ENCODE assay signal across 1 cellular context in the genomic region with DNA sequence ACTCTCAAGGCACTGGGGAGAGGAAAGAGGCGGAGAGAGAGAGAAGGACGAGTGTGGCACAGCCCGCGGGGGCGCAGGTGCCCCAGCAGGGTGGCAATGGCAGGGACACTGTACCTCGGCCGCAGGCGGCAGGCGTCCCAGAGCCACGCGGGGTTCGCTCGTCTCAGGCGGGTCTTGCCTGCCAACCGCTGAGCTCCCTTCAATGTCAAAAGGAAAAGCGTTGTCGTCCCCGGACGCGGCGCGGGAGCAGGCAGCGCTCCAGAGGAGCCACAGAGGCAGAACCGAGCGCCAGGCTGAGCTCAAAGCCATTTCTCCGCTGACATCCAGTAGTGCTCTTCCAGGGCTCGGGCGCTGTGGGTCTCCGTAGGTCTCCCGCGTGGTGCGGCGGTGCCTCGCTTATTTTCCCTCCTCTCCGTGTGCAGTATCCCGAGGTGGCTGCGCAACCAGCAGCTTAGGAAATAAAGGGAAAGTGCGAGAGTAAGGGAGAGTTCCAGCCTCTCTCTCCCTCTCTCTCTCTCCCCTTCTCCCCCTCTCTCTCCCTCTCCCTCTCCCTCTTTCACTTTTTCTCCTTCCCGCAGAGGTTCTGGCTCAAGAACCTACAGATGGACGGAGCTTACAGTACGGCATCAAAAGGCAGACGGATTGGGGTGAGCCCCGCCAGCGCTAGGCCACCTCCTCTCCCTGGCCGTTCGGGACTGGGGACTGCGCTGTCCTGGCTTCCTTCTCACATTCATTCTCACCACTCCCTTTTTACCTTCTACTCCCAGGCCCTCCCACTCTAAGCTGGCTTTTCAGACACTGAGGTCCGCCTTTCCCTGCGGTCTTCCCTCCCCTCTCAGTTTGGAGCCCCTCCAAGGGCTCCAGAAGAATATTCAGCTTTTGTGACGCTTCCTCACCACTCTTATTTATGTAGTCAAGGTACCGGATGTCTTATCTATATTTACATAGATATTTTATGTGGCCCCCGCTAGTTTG.
TF ChIP-seq lines count a peak whose summit lies in the region.

Gene LAMA4 (minus strand): TSS at position 726 of the 975 bp plus-strand sequence. CDS start 417 bp downstream, at position 309.

TF ChIP-seq in HEK293, 187 proteins besides CTCF, POLR2A, EP300 and RAD21 (continued from another document and continues in another):
- TF ChIP-seq ZNF426 (tag by site-specific recombination; IDR thresholded peaks at IDR 0.05) = no peak
- TF ChIP-seq ZNF211 (tag by site-specific recombination; IDR thresholded peaks at IDR 0.05; ENCODE audit: low read depth) = no peak
- peak; percentile 74 for TF ChIP-seq KLF7 (tag by site-specific recombination; IDR thresholded peaks at IDR 0.05; ENCODE audit: borderline replicate concordance)
- no peak for TF ChIP-seq ZNF660 (tag by site-specific recombination; IDR thresholded peaks at IDR 0.05)
- TF ChIP-seq ZNF248 (tag by site-specific recombination; IDR thresholded peaks at IDR 0.05) = no peak
- no peak for TF ChIP-seq ZNF571 (tag by site-specific recombination; IDR thresholded peaks at IDR 0.05)
- TF ChIP-seq ZNF707 (tag by site-specific recombination; IDR thresholded peaks at IDR 0.05) = no peak
- no peak for TF ChIP-seq ZNF146 (tag by site-specific recombination; IDR thresholded peaks at IDR 0.05)
- TF ChIP-seq ZNF138 (tag by site-specific recombination; IDR thresholded peaks at IDR 0.05; ENCODE audit: borderline replicate concordance) = no peak
- no peak for TF ChIP-seq ZSCAN16 (tag by site-specific recombination; IDR thresholded peaks at IDR 0.05)
- TF ChIP-seq YY2 (tag by site-specific recombination; IDR thresholded peaks at IDR 0.05) = peak; percentile 24; the same call in 1 of the 2 replicates
- TF ChIP-seq ZNF664 (tag by site-specific recombination; IDR thresholded peaks at IDR 0.05) = no peak
- TF ChIP-seq ZNF561 (tag by site-specific recombination; IDR thresholded peaks at IDR 0.05; ENCODE audit: borderline replicate concordance) = 0 out of 2 replicates have a peak, but pooled peaks have one; percentile 23
- no peak for TF ChIP-seq ZNF701 (tag by site-specific recombination; IDR thresholded peaks at IDR 0.05)
- no peak for TF ChIP-seq ZNF514 (tag by site-specific recombination; IDR thresholded peaks at IDR 0.05)
- TF ChIP-seq, protein P1, sequence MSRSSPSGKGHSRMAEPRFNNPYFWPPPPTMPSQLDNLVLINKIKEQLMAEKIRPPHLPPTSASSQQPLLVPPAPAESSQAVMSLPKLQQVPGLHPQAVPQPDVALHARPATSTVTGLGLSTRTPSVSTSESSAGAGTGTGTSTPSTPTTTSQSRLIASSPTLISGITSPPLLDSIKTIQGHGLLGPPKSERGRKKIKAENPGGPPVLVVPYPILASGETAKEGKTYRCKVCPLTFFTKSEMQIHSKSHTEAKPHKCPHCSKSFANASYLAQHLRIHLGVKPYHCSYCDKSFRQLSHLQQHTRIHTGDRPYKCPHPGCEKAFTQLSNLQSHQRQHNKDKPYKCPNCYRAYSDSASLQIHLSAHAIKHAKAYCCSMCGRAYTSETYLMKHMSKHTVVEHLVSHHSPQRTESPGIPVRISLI (tag by site-specific recombination; IDR thresholded peaks at IDR 0.05) = no peak
- TF ChIP-seq ZNF624 (tag by site-specific recombination; IDR thresholded peaks at IDR 0.05) = peak; percentile 12; the same call in 1 of the 2 replicates
- peak; percentile 41 for TF ChIP-seq ZBTB8A (tag by site-specific recombination; IDR thresholded peaks at IDR 0.05)
- no peak for TF ChIP-seq ZNF747 (tag by site-specific recombination; IDR thresholded peaks at IDR 0.05)
- TF ChIP-seq ZEB2 (tag by site-specific recombination; IDR thresholded peaks at IDR 0.05) = peak; percentile 66; the same call in 1 of the 2 replicates
- TF ChIP-seq ZNF221 (tag by site-specific recombination; IDR thresholded peaks at IDR 0.05; ENCODE audit: borderline replicate concordance) = no peak
- no peak for TF ChIP-seq ZNF658 (tag by site-specific recombination; IDR thresholded peaks at IDR 0.05)
- TF ChIP-seq, protein P2, sequence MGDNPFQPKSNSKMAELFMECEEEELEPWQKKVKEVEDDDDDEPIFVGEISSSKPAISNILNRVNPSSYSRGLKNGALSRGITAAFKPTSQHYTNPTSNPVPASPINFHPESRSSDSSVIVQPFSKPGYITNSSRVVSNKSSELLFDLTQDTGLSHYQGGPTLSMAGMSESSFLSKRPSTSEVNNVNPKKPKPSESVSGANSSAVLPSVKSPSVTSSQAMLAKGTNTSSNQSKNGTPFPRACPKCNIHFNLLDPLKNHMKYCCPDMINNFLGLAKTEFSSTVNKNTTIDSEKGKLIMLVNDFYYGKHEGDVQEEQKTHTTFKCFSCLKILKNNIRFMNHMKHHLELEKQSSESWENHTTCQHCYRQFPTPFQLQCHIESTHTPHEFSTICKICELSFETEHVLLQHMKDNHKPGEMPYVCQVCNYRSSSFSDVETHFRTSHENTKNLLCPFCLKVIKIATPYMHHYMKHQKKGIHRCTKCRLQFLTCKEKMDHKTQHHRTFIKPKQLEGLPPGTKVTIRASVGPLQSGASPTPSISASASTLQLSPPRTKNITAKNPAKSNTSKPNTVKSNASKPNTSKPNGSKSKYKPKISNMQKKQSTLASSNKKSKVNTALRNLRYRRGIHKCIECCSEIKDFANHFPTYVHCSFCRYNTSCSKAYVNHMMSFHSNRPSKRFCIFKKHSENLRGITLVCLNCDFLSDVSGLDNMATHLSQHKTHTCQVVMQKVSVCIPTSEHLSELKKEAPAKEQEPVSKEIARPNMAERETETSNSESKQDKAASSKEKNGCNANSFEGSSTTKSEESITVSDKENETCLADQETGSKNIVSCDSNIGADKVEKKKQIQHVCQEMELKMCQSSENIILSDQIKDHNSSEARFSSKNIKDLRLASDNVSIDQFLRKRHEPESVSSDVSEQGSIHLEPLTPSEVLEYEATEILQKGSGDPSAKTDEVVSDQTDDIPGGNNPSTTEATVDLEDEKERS (tag by site-specific recombination; IDR thresholded peaks at IDR 0.05) = no peak
- TF ChIP-seq ZNF585B (tag by site-specific recombination; IDR thresholded peaks at IDR 0.05) = no peak
- TF ChIP-seq KLF1 (tag by site-specific recombination; IDR thresholded peaks at IDR 0.05) = no peak; the same call in 1 of the 2 replicates
- TF ChIP-seq, protein P3, sequence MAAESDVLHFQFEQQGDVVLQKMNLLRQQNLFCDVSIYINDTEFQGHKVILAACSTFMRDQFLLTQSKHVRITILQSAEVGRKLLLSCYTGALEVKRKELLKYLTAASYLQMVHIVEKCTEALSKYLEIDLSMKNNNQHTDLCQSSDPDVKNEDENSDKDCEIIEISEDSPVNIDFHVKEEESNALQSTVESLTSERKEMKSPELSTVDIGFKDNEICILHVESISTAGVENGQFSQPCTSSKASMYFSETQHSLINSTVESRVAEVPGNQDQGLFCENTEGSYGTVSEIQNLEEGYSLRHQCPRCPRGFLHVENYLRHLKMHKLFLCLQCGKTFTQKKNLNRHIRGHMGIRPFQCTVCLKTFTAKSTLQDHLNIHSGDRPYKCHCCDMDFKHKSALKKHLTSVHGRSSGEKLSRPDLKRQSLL (tag by site-specific recombination; IDR thresholded peaks at IDR 0.05) = peak; percentile 42; the same call in 1 of the 2 replicates
- TF ChIP-seq KLF16 (tag by site-specific recombination; IDR thresholded peaks at IDR 0.05) = peak; percentile 75
- TF ChIP-seq ZNF654 (tag by site-specific recombination; IDR thresholded peaks at IDR 0.05; ENCODE audit: low read depth) = no peak
- no peak for TF ChIP-seq ZNF473 (tag by site-specific recombination; IDR thresholded peaks at IDR 0.05)
- TF ChIP-seq ZNF510 (tag by site-specific recombination; IDR thresholded peaks at IDR 0.05; ENCODE audit: insufficient replicate concordance) = no peak
- TF ChIP-seq ZNF10 (tag by site-specific recombination; IDR thresholded peaks at IDR 0.05) = 0 out of 2 replicates have a peak, but pooled peaks have one; percentile 17
- no peak for TF ChIP-seq ZNF404 (tag by site-specific recombination; IDR thresholded peaks at IDR 0.05)
- TF ChIP-seq, protein P4, sequence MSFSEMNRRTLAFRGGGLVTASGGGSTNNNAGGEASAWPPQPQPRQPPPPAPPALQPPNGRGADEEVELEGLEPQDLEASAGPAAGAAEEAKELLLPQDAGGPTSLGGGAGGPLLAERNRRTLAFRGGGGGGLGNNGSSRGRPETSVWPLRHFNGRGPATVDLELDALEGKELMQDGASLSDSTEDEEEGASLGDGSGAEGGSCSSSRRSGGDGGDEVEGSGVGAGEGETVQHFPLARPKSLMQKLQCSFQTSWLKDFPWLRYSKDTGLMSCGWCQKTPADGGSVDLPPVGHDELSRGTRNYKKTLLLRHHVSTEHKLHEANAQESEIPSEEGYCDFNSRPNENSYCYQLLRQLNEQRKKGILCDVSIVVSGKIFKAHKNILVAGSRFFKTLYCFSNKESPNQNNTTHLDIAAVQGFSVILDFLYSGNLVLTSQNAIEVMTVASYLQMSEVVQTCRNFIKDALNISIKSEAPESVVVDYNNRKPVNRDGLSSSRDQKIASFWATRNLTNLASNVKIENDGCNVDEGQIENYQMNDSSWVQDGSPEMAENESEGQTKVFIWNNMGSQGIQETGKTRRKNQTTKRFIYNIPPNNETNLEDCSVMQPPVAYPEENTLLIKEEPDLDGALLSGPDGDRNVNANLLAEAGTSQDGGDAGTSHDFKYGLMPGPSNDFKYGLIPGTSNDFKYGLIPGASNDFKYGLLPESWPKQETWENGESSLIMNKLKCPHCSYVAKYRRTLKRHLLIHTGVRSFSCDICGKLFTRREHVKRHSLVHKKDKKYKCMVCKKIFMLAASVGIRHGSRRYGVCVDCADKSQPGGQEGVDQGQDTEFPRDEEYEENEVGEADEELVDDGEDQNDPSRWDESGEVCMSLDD (tag by site-specific recombination; IDR thresholded peaks at IDR 0.05) = no peak; the same call in 1 of the 2 replicates
- TF ChIP-seq BCL11B (tag by site-specific recombination; IDR thresholded peaks at IDR 0.05; ENCODE audit: low read depth) = no peak
- TF ChIP-seq, protein P5, sequence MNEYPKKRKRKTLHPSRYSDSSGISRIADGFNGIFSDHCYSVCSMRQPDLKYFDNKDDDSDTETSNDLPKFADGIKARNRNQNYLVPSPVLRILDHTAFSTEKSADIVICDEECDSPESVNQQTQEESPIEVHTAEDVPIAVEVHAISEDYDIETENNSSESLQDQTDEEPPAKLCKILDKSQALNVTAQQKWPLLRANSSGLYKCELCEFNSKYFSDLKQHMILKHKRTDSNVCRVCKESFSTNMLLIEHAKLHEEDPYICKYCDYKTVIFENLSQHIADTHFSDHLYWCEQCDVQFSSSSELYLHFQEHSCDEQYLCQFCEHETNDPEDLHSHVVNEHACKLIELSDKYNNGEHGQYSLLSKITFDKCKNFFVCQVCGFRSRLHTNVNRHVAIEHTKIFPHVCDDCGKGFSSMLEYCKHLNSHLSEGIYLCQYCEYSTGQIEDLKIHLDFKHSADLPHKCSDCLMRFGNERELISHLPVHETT (tag by site-specific recombination; IDR thresholded peaks at IDR 0.05) = no peak
- no peak for TF ChIP-seq ZNF16 (tag by site-specific recombination; IDR thresholded peaks at IDR 0.05; ENCODE audit: low read depth)
- peak; percentile 100 for TF ChIP-seq PRDM1 (tag by site-specific recombination; IDR thresholded peaks at IDR 0.05)
- TF ChIP-seq, protein P6, sequence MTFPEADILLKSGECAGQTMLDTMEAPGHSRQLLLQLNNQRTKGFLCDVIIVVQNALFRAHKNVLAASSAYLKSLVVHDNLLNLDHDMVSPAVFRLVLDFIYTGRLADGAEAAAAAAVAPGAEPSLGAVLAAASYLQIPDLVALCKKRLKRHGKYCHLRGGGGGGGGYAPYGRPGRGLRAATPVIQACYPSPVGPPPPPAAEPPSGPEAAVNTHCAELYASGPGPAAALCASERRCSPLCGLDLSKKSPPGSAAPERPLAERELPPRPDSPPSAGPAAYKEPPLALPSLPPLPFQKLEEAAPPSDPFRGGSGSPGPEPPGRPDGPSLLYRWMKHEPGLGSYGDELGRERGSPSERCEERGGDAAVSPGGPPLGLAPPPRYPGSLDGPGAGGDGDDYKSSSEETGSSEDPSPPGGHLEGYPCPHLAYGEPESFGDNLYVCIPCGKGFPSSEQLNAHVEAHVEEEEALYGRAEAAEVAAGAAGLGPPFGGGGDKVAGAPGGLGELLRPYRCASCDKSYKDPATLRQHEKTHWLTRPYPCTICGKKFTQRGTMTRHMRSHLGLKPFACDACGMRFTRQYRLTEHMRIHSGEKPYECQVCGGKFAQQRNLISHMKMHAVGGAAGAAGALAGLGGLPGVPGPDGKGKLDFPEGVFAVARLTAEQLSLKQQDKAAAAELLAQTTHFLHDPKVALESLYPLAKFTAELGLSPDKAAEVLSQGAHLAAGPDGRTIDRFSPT (tag by site-specific recombination; IDR thresholded peaks at IDR 0.05) = peak; percentile 98
- peak; percentile 70 for TF ChIP-seq SP3 (tag by site-specific recombination; IDR thresholded peaks at IDR 0.05)
- no peak for TF ChIP-seq ZNF266 (tag by site-specific recombination; IDR thresholded peaks at IDR 0.05; ENCODE audit: low read depth)
- TF ChIP-seq ZNF132 (tag by site-specific recombination; IDR thresholded peaks at IDR 0.05; ENCODE audit: borderline replicate concordance) = no peak
- TF ChIP-seq GLIS2 (tag by site-specific recombination; IDR thresholded peaks at IDR 0.05) = peak; percentile 72
- TF ChIP-seq HOXA7 (CRISPR knock-in tag; IDR thresholded peaks at IDR 0.05; ENCODE audit: borderline replicate concordance) = no peak
- TF ChIP-seq ZFP69B (tag by site-specific recombination; IDR thresholded peaks at IDR 0.05) = peak; percentile 44; the same call in 1 of the 2 replicates
- TF ChIP-seq ZNF560 (tag by site-specific recombination; IDR thresholded peaks at IDR 0.05; ENCODE audit: borderline replicate concordance) = no peak
- peak; percentile 97 for TF ChIP-seq ZBTB48 (tag by site-specific recombination; IDR thresholded peaks at IDR 0.05)
- TF ChIP-seq PRDM4 (tag by site-specific recombination; IDR thresholded peaks at IDR 0.05) = peak; percentile 17; the same call in 1 of the 2 replicates
- TF ChIP-seq ZNF596 (tag by site-specific recombination; IDR thresholded peaks at IDR 0.05) = peak; percentile 92
- no peak for TF ChIP-seq ZNF174 (tag by site-specific recombination; IDR thresholded peaks at IDR 0.05)
- TF ChIP-seq WT1 (tag by site-specific recombination; IDR thresholded peaks at IDR 0.05) = peak; percentile 97
- TF ChIP-seq SCRT1 (tag by site-specific recombination; IDR thresholded peaks at IDR 0.05; ENCODE audit: borderline replicate concordance) = no peak
